In the genomic region with DNA sequence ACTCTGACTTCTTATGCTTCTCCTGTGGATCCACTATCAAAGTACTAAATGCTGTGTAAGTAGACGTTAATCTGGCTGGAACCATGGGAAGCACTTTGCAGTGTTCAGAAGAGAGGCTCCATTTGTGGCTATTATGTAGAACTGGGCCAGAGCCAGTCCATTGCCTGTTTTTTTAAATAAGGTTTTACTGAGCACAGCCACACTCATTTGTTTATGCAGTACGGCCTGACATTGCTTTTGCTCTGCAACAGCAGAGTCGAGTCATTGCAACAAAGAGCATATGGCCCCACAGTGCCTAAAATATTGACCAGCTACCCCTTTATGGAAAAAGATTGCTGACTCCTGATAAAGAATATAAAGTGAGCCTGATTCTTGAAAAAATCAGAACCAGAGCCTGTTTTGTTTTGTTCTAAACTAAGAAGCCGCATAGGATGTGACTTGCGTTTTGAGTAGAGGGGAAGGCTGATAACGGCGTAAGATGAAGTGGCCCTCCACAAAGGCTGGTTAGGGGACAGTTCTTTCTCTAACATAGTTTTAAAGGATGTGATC, we compare ENCODE assay signal across 17 cellular contexts.
A peak's percentile ranks its signal among the peaks of the same experiment; 100 is the strongest.
DNase-seq lines count a peak whose midpoint lies in the region; ATAC-seq and TF ChIP-seq lines count a peak whose summit lies in the region.
"Had no signal": no experiment of that assay in that cellular context is flagged by ENCODE, and none has a peak within 500 bp of the region (broad histone marks: within the 10 kb centered on the region; RNA-seq: fewer than 3 reads in every experiment).

No MANE protein-coding gene starts in this region.

- TF ChIP-seq CTCF in right atrium auricular region (IDR thresholded peaks at IDR 0.05) (no peak), dorsolateral prefrontal cortex (IDR thresholded peaks at IDR 0.05 in 54 of 56, conservative IDR thresholded peaks at IDR 0.05 in 2 of 56; ENCODE audit: low read depth in 1 of 56, partially characterized antibody in 56 of 56) (no peak), lung (IDR thresholded peaks at IDR 0.05; ENCODE audit: control extremely low read depth, extremely low read depth) (no peak), thyroid gland (IDR thresholded peaks at IDR 0.05) (no peak), WTC11 (IDR thresholded peaks at IDR 0.05) (no peak)

- H3K27me3 Mint-ChIP-seq in WTC11 (ENCODE audit: low read depth), result no peaks in the 10 kb centered on the region

- intact Hi-C loops in left ventricle myocardium superior (cut with micrococcal nuclease), result no loop called here
- intact Hi-C loops in dorsolateral prefrontal cortex (cut with DNase I), result loop anchor here in 1 of 2 donors (10.0 kb wide), 1 partner anchor 271 kb away; no protein-coding TSS in a partner anchor
- intact Hi-C loops in thyroid gland (cut with DNase I), result no loop called here

- DNase-seq in right atrium auricular region (ENCODE audit: low spot score), result peak; percentile 18
- DNase-seq in left ventricle myocardium superior, result no peak
- no peak for DNase-seq in dorsolateral prefrontal cortex
- peak; percentile 3 for DNase-seq in lung (ENCODE audit: low spot score)
- DNase-seq in thyroid gland, result peak; percentile 28 to 31
- no peak for DNase-seq in GM19238 (ENCODE audit: insufficient read length, low spot score)
- no peak for DNase-seq in SIG-M5 treated with dmso at 0.1 percent for 504 hours (lab: John Stamatoyannopoulos, UW; ENCODE audit: unreplicated experiment)
- no peak for DNase-seq in WTC11 (ENCODE audit: low spot score)
- DNase-seq: CD8-positive, alpha-beta memory T cell; DND-41; NCI-H1105 treated with DMSO at 0.1 percent for 48 hours; NCI-H187; NCI-H345; NCI-H526; SJCRH30 had no signal

- WGBS in lung, 2 donors, result 49 to 59% methylated on average over 7 of the region's 7 CpGs
- WGBS in thyroid gland, 2 donors, result 54 to 57% methylated on average over 7 of the region's 7 CpGs

- H3K36me3 Mint-ChIP-seq in WTC11, result no peaks in the 10 kb centered on the region
- H3K36me3 Mint-ChIP-seq: CD8-positive, alpha-beta memory T cell had no signal

- H3K27me3 ChIP-seq in right atrium auricular region, result no peaks in the 10 kb centered on the region
- H3K27me3 ChIP-seq in dorsolateral prefrontal cortex, result no peaks in the 10 kb centered on the region
- no peaks in the 10 kb centered on the region for H3K27me3 ChIP-seq in lung (ENCODE audit: control insufficient read depth, insufficient read depth)
- H3K27me3 ChIP-seq in thyroid gland, result no peaks in the 10 kb centered on the region
- H3K27me3 ChIP-seq: BLaER1 treated with 17β-estradiol and CSF1 and Interleukin-3, amounts not matched to agents 10 nM and 100 nM; SJCRH30 had no signal

- H3K36me3 ChIP-seq in right atrium auricular region (no peaks in the 10 kb centered on the region), lung (ENCODE audit: control insufficient read depth in 2 of 2, insufficient read depth in 2 of 2, low read length in 2 of 2) (no peaks in the 10 kb centered on the region), thyroid gland (no peaks in the 10 kb centered on the region)
- H3K36me3 ChIP-seq: BLaER1 treated with 17β-estradiol and CSF1 and Interleukin-3, amounts not matched to agents 10 nM and 100 nM; SJCRH30 had no signal

- H3K9me3 ChIP-seq in right atrium auricular region, result no peaks in the 10 kb centered on the region
- H3K9me3 ChIP-seq in lung (ENCODE audit: control insufficient read depth in 2 of 2, insufficient read depth in 1 of 2, low read length in 1 of 2), result no peaks in the 10 kb centered on the region
- H3K9me3 ChIP-seq in thyroid gland, result no peaks in the 10 kb centered on the region
- H3K9me3 ChIP-seq: BLaER1 treated with 17β-estradiol and CSF1 and Interleukin-3, amounts not matched to agents 10 nM and 100 nM; SJCRH30 had no signal

- no peaks in the 10 kb centered on the region for H3K4me1 ChIP-seq in right atrium auricular region
- no peaks in the 10 kb centered on the region for H3K4me1 ChIP-seq in lung (ENCODE audit: control insufficient read depth in 2 of 2, insufficient read depth in 2 of 2, low read length in 2 of 2)
- peaks cover 7 to 22% of the 10 kb centered on the region in 2 donors for H3K4me1 ChIP-seq in thyroid gland
- H3K4me1 ChIP-seq: BLaER1 treated with 17β-estradiol and CSF1 and Interleukin-3, amounts not matched to agents 10 nM and 100 nM; SJCRH30 had no signal

- H3K4me3 Mint-ChIP-seq in WTC11, result no peak overlapping the region
- H3K4me3 Mint-ChIP-seq: CD8-positive, alpha-beta memory T cell had no signal

- peaks cover 14% of the 10 kb centered on the region for H3K4me1 Mint-ChIP-seq in WTC11
- H3K4me1 Mint-ChIP-seq: CD8-positive, alpha-beta memory T cell had no signal

- no peak for TF ChIP-seq POLR2A in thyroid gland (IDR thresholded peaks at IDR 0.05)

- no peak overlapping the region for H3K27ac Mint-ChIP-seq in WTC11
- H3K27ac Mint-ChIP-seq: CD8-positive, alpha-beta memory T cell had no signal

- no peak for ATAC-seq in left ventricle myocardium superior
- ATAC-seq in lung (ENCODE audit: insufficient read depth, low FRiP score), result no peak
- no peak for ATAC-seq in WTC11

- H3K9me3 Mint-ChIP-seq in WTC11, result peaks cover 5% of the 10 kb centered on the region; the same call in 1 of the 2 replicates

- no peak overlapping the region for H3K27ac ChIP-seq in right atrium auricular region
- H3K27ac ChIP-seq in dorsolateral prefrontal cortex, result peak overlapping the region in 42 of 59 donors; percentile 2 to 77 (median 43)
- no peak overlapping the region for H3K27ac ChIP-seq in lung (ENCODE audit: low read depth in 1 of 2, low read length in 1 of 2)
- H3K27ac ChIP-seq in thyroid gland, result peak overlapping the region; percentile 25 to 54 (median 50)
- H3K27ac ChIP-seq: BLaER1 treated with 17β-estradiol and CSF1 and Interleukin-3, amounts not matched to agents 10 nM and 100 nM; RWPE1; SJCRH30 had no signal

- H3K4me3 ChIP-seq in right atrium auricular region (no peak overlapping the region), dorsolateral prefrontal cortex (peak overlapping the region in 3 of 59 donors; percentile 5 to 25 (median 14)), lung (no peak overlapping the region), thyroid gland (replicated peaks in 1 of 3) (no peak overlapping the region)
- H3K4me3 ChIP-seq: BLaER1 treated with 17β-estradiol and CSF1 and Interleukin-3, amounts not matched to agents 10 nM and 100 nM; SJCRH30 had no signal

- CTCF ChIA-PET in WTC11 (lab: Charles Lee), result interaction anchor here (0.8 to 2.1 kb wide), 3 partner anchors 119 to 243 kb away, joined by 3 to 8 read pairs (median 5); no protein-coding TSS in a partner anchor

- POLR2A ChIA-PET in WTC11 (lab: Charles Lee), result interaction anchor here (0.6 kb wide), 1 partner anchor 98 kb away, joined by 5 read pairs; no protein-coding TSS in a partner anchor

TF ChIP-seq in WTC11, 78 proteins besides CTCF, POLR2A, EP300 and RAD21:
- TF ChIP-seq, protein P1, sequence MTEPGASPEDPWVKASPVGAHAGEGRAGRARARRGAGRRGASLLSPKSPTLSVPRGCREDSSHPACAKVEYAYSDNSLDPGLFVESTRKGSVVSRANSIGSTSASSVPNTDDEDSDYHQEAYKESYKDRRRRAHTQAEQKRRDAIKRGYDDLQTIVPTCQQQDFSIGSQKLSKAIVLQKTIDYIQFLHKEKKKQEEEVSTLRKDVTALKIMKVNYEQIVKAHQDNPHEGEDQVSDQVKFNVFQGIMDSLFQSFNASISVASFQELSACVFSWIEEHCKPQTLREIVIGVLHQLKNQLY (CRISPR knock-in tag; IDR thresholded peaks at IDR 0.05), result no peak
- TF ChIP-seq, protein P2, sequence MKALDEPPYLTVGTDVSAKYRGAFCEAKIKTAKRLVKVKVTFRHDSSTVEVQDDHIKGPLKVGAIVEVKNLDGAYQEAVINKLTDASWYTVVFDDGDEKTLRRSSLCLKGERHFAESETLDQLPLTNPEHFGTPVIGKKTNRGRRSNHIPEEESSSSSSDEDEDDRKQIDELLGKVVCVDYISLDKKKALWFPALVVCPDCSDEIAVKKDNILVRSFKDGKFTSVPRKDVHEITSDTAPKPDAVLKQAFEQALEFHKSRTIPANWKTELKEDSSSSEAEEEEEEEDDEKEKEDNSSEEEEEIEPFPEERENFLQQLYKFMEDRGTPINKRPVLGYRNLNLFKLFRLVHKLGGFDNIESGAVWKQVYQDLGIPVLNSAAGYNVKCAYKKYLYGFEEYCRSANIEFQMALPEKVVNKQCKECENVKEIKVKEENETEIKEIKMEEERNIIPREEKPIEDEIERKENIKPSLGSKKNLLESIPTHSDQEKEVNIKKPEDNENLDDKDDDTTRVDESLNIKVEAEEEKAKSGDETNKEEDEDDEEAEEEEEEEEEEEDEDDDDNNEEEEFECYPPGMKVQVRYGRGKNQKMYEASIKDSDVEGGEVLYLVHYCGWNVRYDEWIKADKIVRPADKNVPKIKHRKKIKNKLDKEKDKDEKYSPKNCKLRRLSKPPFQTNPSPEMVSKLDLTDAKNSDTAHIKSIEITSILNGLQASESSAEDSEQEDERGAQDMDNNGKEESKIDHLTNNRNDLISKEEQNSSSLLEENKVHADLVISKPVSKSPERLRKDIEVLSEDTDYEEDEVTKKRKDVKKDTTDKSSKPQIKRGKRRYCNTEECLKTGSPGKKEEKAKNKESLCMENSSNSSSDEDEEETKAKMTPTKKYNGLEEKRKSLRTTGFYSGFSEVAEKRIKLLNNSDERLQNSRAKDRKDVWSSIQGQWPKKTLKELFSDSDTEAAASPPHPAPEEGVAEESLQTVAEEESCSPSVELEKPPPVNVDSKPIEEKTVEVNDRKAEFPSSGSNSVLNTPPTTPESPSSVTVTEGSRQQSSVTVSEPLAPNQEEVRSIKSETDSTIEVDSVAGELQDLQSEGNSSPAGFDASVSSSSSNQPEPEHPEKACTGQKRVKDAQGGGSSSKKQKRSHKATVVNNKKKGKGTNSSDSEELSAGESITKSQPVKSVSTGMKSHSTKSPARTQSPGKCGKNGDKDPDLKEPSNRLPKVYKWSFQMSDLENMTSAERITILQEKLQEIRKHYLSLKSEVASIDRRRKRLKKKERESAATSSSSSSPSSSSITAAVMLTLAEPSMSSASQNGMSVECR (CRISPR knock-in tag; IDR thresholded peaks at IDR 0.05; ENCODE audit: borderline replicate concordance), result no peak

Comparison
In these comparisons a context has a peak if more than half of its experiments do, and no peak if none do; other contexts are left out.
1. DNase-seq: peak in right atrium auricular region (single experiment), lung (single experiment) and thyroid gland (2 of 2); none in left ventricle myocardium superior (single experiment), dorsolateral prefrontal cortex (0 of 10), GM19238 (single experiment), SIG-M5 treated with dmso at 0.1 percent for 504 hours (single experiment) and WTC11 (single experiment).
2. H3K27ac ChIP-seq: peak in dorsolateral prefrontal cortex (42 of 59) and thyroid gland (3 of 3); none in right atrium auricular region (0 of 2) and lung (0 of 2).